17 cellular contexts compared by ENCODE assay signal in the genomic region with DNA sequence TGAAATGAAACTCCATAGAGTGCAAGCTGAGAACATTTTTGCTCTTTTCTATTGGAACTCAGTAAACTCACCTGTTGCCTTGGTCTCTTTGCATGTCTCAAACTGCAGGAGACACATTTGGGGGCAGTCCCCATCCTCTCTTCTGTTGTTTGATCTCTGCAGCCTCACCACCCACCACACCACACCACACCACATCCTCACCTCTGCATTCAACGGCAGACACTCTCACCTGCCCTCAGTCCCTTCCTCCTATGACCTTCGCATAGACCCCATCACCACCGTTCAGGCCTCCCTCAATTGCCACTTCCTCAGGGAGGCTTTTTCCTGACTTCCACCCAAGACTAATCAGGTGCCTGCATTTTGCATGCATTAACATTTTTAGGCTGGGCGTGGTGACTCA. TPM values are rescaled to one million over a fixed set of nuclear protein-coding genes. Genes with fewer than 3 reads are reported as not detected.
DNase-seq lines count a peak whose midpoint lies in the region; ATAC-seq lines count a peak whose summit lies in the region.
"Had no signal": no experiment of that assay in that cellular context is flagged by ENCODE, and none has a peak within 500 bp of the region (broad histone marks: within the 10 kb centered on the region; RNA-seq: fewer than 3 reads in every experiment).

No MANE protein-coding gene starts in this region.

- H3K4me1 Mint-ChIP-seq in activated T-cell treated with anti-CD3 and anti-CD28 coated beads, Interleukin-2, amount 50 U/mL, for 24 hours (ENCODE audit: low read depth) = peaks cover 33% of the 10 kb centered on the region
- H3K4me1 Mint-ChIP-seq in activated naive CD8-positive, alpha-beta T cell treated with anti-CD3 and anti-CD28 coated beads, Interleukin-2, amount 50 U/mL, for 24 hours = peaks cover 33% of the 10 kb centered on the region

- no peaks in the 10 kb centered on the region for H3K36me3 Mint-ChIP-seq in activated T-cell treated with anti-CD3 and anti-CD28 coated beads, Interleukin-2, amount 50 U/mL, for 24 hours (ENCODE audit: low read depth)
- H3K36me3 Mint-ChIP-seq in activated naive CD8-positive, alpha-beta T cell treated with anti-CD3 and anti-CD28 coated beads, Interleukin-2, amount 50 U/mL, for 24 hours (ENCODE audit: low read depth) = peaks cover 2% of the 10 kb centered on the region

- no peaks in the 10 kb centered on the region for H3K27me3 Mint-ChIP-seq in activated T-cell treated with anti-CD3 and anti-CD28 coated beads, Interleukin-2, amount 50 U/mL, for 24 hours
- no peaks in the 10 kb centered on the region for H3K27me3 Mint-ChIP-seq in activated naive CD8-positive, alpha-beta T cell treated with anti-CD3 and anti-CD28 coated beads, Interleukin-2, amount 50 U/mL, for 24 hours

- no peak overlapping the region for H3K4me3 ChIP-seq in Jurkat, Clone E6-1 (ENCODE audit: low read length)
- H3K4me3 ChIP-seq: adrenal gland, ovary, spleen, uterus had no signal

- no peak for DNase-seq in activated T-cell treated with anti-CD3 and anti-CD28 coated beads, Interleukin-2, amount 50 U/mL, for 24 hours
- DNase-seq in activated T-cell treated with anti-CD3 and anti-CD28 coated beads, Interleukin-2, amount 50 U/mL, for 1 hour = no peak
- peak; percentile 68 for DNase-seq in Jurkat, Clone E6-1 (ENCODE audit: low read depth, low spot score)
- peak; percentile 50 for DNase-seq in activated naive CD8-positive, alpha-beta T cell treated with anti-CD3 and anti-CD28 coated beads, Interleukin-2, amount 50 U/mL, for 24 hours
- DNase-seq in stimulated activated CD8-positive, alpha-beta memory T cell treated with anti-CD3 and anti-CD28 coated beads, Interleukin-4, amount 100 ng/mL, for 48 hours = peak; percentile 41
- DNase-seq in NCI-H69 (lab: John Stamatoyannopoulos, UW) = no peak
- DNase-seq: cortex of kidney, NCI-H2029 treated with DMSO at 0.1 percent for 48 hours, NCI-H226, NCI-H774, ovary, spleen, uterus had no signal

- peak; percentile 88 for ATAC-seq in activated naive CD8-positive, alpha-beta T cell treated with anti-CD3 and anti-CD28 coated beads, Interleukin-2, amount 50 U/mL, for 24 hours
- ATAC-seq in GM21423 (IDR thresholded peaks at IDR 0.05; ENCODE audit: unreplicated experiment) = no peak
- ATAC-seq in HG02885 (IDR thresholded peaks at IDR 0.05; ENCODE audit: poor library complexity, unreplicated experiment) = no peak

- no peaks in the 10 kb centered on the region for H3K9me3 Mint-ChIP-seq in activated T-cell treated with anti-CD3 and anti-CD28 coated beads, Interleukin-2, amount 50 U/mL, for 24 hours
- H3K9me3 Mint-ChIP-seq in activated naive CD8-positive, alpha-beta T cell treated with anti-CD3 and anti-CD28 coated beads, Interleukin-2, amount 50 U/mL, for 24 hours = no peaks in the 10 kb centered on the region
- H3K9me3 Mint-ChIP-seq: activated B cell treated with CpG ODN at 0.5 μM for 24 hours had no signal

- H3K27ac Mint-ChIP-seq in activated T-cell treated with anti-CD3 and anti-CD28 coated beads, Interleukin-2, amount 50 U/mL, for 24 hours = peak overlapping the region; percentile 16
- peak overlapping the region; percentile 64 for H3K27ac Mint-ChIP-seq in activated naive CD8-positive, alpha-beta T cell treated with anti-CD3 and anti-CD28 coated beads, Interleukin-2, amount 50 U/mL, for 24 hours
- H3K27ac Mint-ChIP-seq: activated B cell treated with CpG ODN at 0.5 μM for 24 hours had no signal

- H3K4me3 Mint-ChIP-seq in activated T-cell treated with anti-CD3 and anti-CD28 coated beads, Interleukin-2, amount 50 U/mL, for 24 hours = no peak overlapping the region
- H3K4me3 Mint-ChIP-seq in activated naive CD8-positive, alpha-beta T cell treated with anti-CD3 and anti-CD28 coated beads, Interleukin-2, amount 50 U/mL, for 24 hours = peak overlapping the region; percentile 46
- H3K4me3 Mint-ChIP-seq: activated B cell treated with CpG ODN at 0.5 μM for 24 hours had no signal

RNA-seq across cellular contexts. Expression of a gene that starts 14.4 kb away (rescaled TPM):
- 623 TPM for polyA plus RNA-seq in Jurkat, Clone E6-1 (2012; ENCODE audit: insufficient read depth, insufficient read length)

RNA-seq across cellular contexts. Expression of a gene that starts 49.7 kb away (rescaled TPM):
- polyA plus RNA-seq in Jurkat, Clone E6-1 (2012; ENCODE audit: insufficient read depth, insufficient read length) = 126 TPM

Comparison
In these comparisons a context has a peak if more than half of its experiments do, and no peak if none do; other contexts are left out.
1. DNase-seq: peak in Jurkat, Clone E6-1 (single experiment), activated naive CD8-positive, alpha-beta T cell treated with anti-CD3 and anti-CD28 coated beads, Interleukin-2, amount 50 U/mL, for 24 hours (single experiment) and stimulated activated CD8-positive, alpha-beta memory T cell treated with anti-CD3 and anti-CD28 coated beads, Interleukin-4, amount 100 ng/mL, for 48 hours (single experiment); none in activated T-cell treated with anti-CD3 and anti-CD28 coated beads, Interleukin-2, amount 50 U/mL, for 24 hours (single experiment), activated T-cell treated with anti-CD3 and anti-CD28 coated beads, Interleukin-2, amount 50 U/mL, for 1 hour (single experiment) and NCI-H69 (single experiment).